ENCODE assay signal across 8 cellular contexts in the genomic region with DNA sequence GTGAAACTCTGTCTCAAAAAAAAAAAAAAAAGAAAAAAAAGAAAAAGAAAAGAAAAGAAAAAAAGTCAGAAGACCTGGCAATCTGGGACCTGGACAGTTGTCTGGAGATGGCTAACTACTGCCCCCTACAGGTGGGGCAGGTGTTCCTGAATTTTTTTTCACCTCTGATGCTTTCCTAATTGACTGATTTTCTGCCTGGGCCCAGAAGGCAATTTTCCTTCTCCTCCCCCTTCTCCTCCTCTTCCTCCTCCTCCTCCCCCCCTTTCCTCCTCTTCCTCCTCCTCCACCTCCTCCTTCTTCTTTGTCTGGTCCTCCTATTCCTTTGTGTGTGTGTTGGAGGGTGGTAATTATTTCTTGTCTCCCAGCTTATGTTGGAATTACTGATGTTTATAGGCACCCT.
DNase-seq lines count a peak whose midpoint lies in the region; TF ChIP-seq lines count a peak whose summit lies in the region.

No MANE protein-coding gene starts in this region.

- H3K9ac ChIP-seq in OCI-LY3 (ENCODE audit: low read length), result no peak overlapping the region

- H3K4me2 ChIP-seq in OCI-LY3 (ENCODE audit: low read length), result no peak overlapping the region

- no peak overlapping the region for H3K4me3 ChIP-seq in OCI-LY3 (ENCODE audit: low read length)

- TF ChIP-seq CTCF in GM12873 (IDR thresholded peaks at IDR 0.05; ENCODE audit: insufficient read depth, low read depth, low read length, missing control alignments), result peak; percentile 62
- TF ChIP-seq CTCF in OCI-LY3 (IDR thresholded peaks at IDR 0.05; ENCODE audit: low read depth, low read length), result peak; percentile 38

- no peaks in the 10 kb centered on the region for H3K79me2 ChIP-seq in OCI-LY3 (ENCODE audit: low read length)

- DNase-seq in AML-193 (lab: John Stamatoyannopoulos, UW) (peak; percentile 19 to 42), fibroblast of peridontal ligament (ENCODE audit: extremely low read depth) (peak; percentile 9), cerebellar nuclear complex (lab: John Stamatoyannopoulos, UW) (no peak), NCI-H526 (lab: John Stamatoyannopoulos, UW) (no peak), GF-D8 (lab: John Stamatoyannopoulos, UW) (no peak), caudate nucleus (lab: John Stamatoyannopoulos, UW) (no peak)

- H2AFZ ChIP-seq in OCI-LY3 (ENCODE audit: low read depth, low read length), result no peak overlapping the region

- H4K20me1 ChIP-seq in OCI-LY3 (ENCODE audit: insufficient read depth, low read length), result no peaks in the 10 kb centered on the region

- H3K9me3 ChIP-seq in OCI-LY3 (ENCODE audit: insufficient read depth, low read length), result no peaks in the 10 kb centered on the region

- no peaks in the 10 kb centered on the region for H3K4me1 ChIP-seq in OCI-LY3 (ENCODE audit: low read length)

- H3K27ac ChIP-seq in OCI-LY3 (ENCODE audit: low read length), result no peak overlapping the region
- H3K27ac ChIP-seq in caudate nucleus (ENCODE audit: low read depth, low read length), result no peak overlapping the region

- no peaks in the 10 kb centered on the region for H3K36me3 ChIP-seq in OCI-LY3 (replicated peaks; ENCODE audit: low read depth, low read length)

- 0 out of 2 replicates have a peak, but pooled peaks cover 8% of the 10 kb centered on the region for H3K27me3 ChIP-seq in OCI-LY3 (ENCODE audit: low read depth, low read length)

Comparison
In these comparisons a context has a peak if more than half of its experiments do, and no peak if none do; other contexts are left out.
1. DNase-seq: peak in AML-193 (2 of 2) and fibroblast of peridontal ligament (single experiment); none in cerebellar nuclear complex (0 of 2), NCI-H526 (0 of 2), GF-D8 (single experiment) and caudate nucleus (0 of 61).